In the genomic region with DNA sequence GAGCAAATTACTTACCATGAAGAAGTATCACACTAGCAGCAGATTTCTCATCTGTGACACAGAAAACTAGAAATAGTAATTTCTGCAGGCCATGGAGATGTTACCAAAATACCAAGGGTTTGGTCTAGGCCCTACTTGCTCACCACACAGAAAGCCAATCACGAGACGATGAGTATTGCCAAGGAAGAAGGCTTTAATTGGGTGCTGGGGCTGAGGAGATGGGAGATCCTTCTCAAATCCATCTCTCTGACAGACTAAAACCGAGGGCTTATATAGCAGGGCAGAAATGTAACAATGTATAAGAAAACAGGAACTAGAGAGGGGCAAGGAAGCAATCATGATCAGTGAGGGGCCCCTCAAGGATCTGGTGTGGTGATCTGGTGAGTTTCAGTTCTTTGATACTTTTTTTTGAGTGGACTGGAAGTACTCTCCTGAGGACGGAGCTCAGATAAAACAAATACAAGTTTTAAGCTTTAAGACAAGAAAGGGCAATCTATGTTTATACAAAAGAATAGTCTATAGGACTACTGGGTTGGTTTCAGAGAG, we compare ENCODE assay signal across 1 cellular context.
TF ChIP-seq lines count a peak whose summit lies in the region.

No MANE protein-coding gene starts in this region.

TF ChIP-seq in K562, 482 proteins besides CTCF, POLR2A, EP300 and RAD21:
- TF ChIP-seq HMG20B (CRISPR knock-in tag; IDR thresholded peaks at IDR 0.05) (no peak), CBX5 (IDR thresholded peaks at IDR 0.05; ENCODE audit: borderline replicate concordance, low read depth) (0 out of 2 replicates have a peak, but pooled peaks have one; percentile 63), ZNF583 (CRISPR knock-in tag; IDR thresholded peaks at IDR 0.05) (no peak), BCLAF1 (IDR thresholded peaks at IDR 0.05; ENCODE audit: borderline replicate concordance in 1 of 2, control insufficient read depth in 1 of 2, low read depth in 2 of 2, low read length in 1 of 2) (no peak), CHAMP1 (IDR thresholded peaks at IDR 0.05) (no peak), ETS2 (tag; IDR thresholded peaks at IDR 0.05; ENCODE audit: borderline replicate concordance, poor library complexity, severe bottlenecking) (no peak), TFE3 (CRISPR knock-in tag; IDR thresholded peaks at IDR 0.05) (no peak), NFIX (CRISPR knock-in tag; IDR thresholded peaks at IDR 0.05; ENCODE audit: low read depth) (no peak), PML (IDR thresholded peaks at IDR 0.05; ENCODE audit: low read length) (no peak), FUS (optimal IDR thresholded peaks at IDR 0.05; ENCODE audit: low read depth, low read length) (no peak), CBX3 (IDR thresholded peaks at IDR 0.05; ENCODE audit: borderline replicate concordance in 1 of 2, low read length in 2 of 2) (peak in 1 of 2 experiments; percentile 56; a peak in 1 of 3 replicates)
- TF ChIP-seq, protein P1, sequence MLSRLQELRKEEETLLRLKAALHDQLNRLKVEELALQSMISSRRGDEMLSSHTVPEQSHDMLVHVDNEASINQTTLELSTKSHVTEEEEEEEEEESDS (CRISPR knock-in tag; IDR thresholded peaks at IDR 0.05): no peak
- TF ChIP-seq, protein P2, sequence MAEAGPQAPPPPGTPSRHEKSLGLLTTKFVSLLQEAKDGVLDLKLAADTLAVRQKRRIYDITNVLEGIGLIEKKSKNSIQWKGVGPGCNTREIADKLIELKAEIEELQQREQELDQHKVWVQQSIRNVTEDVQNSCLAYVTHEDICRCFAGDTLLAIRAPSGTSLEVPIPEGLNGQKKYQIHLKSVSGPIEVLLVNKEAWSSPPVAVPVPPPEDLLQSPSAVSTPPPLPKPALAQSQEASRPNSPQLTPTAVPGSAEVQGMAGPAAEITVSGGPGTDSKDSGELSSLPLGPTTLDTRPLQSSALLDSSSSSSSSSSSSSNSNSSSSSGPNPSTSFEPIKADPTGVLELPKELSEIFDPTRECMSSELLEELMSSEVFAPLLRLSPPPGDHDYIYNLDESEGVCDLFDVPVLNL (CRISPR knock-in tag; IDR thresholded peaks at IDR 0.05; ENCODE audit: low read depth): no peak
- TF ChIP-seq, protein P3, sequence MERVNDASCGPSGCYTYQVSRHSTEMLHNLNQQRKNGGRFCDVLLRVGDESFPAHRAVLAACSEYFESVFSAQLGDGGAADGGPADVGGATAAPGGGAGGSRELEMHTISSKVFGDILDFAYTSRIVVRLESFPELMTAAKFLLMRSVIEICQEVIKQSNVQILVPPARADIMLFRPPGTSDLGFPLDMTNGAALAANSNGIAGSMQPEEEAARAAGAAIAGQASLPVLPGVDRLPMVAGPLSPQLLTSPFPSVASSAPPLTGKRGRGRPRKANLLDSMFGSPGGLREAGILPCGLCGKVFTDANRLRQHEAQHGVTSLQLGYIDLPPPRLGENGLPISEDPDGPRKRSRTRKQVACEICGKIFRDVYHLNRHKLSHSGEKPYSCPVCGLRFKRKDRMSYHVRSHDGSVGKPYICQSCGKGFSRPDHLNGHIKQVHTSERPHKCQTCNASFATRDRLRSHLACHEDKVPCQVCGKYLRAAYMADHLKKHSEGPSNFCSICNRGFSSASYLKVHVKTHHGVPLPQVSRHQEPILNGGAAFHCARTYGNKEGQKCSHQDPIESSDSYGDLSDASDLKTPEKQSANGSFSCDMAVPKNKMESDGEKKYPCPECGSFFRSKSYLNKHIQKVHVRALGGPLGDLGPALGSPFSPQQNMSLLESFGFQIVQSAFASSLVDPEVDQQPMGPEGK (CRISPR knock-in tag; IDR thresholded peaks at IDR 0.05; ENCODE audit: borderline replicate concordance): no peak
